8 cellular contexts compared by ENCODE assay signal in the genomic region with DNA sequence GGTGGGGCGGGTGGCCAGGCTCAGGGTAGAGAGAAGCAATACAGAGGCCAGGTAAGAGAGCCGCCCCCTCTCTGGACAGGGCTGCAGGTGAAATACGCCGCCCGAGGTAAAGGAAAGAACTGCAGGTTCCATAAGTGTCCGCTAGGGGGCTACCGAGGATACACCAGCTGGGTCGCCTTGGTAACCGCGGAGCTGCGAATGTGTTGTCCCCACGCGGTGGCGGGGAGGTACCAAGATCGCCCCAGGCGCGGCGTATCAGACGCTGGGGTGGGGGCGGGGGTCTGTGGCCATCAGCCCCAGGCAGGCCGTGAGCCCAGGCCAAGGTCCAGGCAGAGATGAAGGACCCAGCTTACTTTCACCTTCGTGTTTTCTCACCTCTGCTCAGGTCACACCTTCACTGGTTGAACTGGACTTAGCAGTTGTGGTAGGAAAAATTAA. TPM values are rescaled to one million over a fixed set of nuclear protein-coding genes. Genes with fewer than 3 reads are reported as not detected.
A peak's percentile ranks its signal among the peaks of the same experiment; 100 is the strongest.
DNase-seq lines count a peak whose midpoint lies in the region; ATAC-seq and TF ChIP-seq lines count a peak whose summit lies in the region.

No MANE protein-coding gene starts in this region.

- peaks cover 14% of the 10 kb centered on the region for H3K4me1 Mint-ChIP-seq in activated B cell treated with CpG ODN at 0.5 μM for 24 hours

- BruUV-seq in mammary epithelial cell (replicated peaks; lab: Mats Ljungman, UMichigan): TSS peak; percentile 88

- POLR2A ChIA-PET in activated B cell treated with CpG ODN at 0.5 μM for 24 hours (lab: Charles Lee): interaction anchor here (0.6 to 1.3 kb wide), 3 partner anchors 10 to 612 kb away, joined by 3 read pairs; a partner anchor contains a TSS

- peak overlapping the region; percentile 52 for H3K4me3 Mint-ChIP-seq in activated B cell treated with CpG ODN at 0.5 μM for 24 hours

- no peak for TF ChIP-seq POLR2A in GM18505 (IDR thresholded peaks at IDR 0.05; ENCODE audit: borderline replicate concordance, extremely low read depth, insufficient read depth, insufficient read length)

- in situ Hi-C loops in mammary epithelial cell (cut with MboI; ENCODE audit: low sequenced_read_pairs in 2 of 2): loop anchor here (10.0 to 25.0 kb wide), 2 partner anchors 133 to 284 kb away; no protein-coding TSS in a partner anchor

- dilution Hi-C loops in mammary epithelial cell (cut with HindIII; ENCODE audit: low sequenced_read_pairs): loop anchor here (5.0 kb wide), 2 partner anchors 78 to 107 kb away; no protein-coding TSS in a partner anchor

- peak overlapping the region; percentile 12 for H3K27ac Mint-ChIP-seq in activated B cell treated with CpG ODN at 0.5 μM for 24 hours

- no peaks in the 10 kb centered on the region for H3K36me3 ChIP-seq in mammary epithelial cell (ENCODE audit: insufficient read depth, low read length)

- no peaks in the 10 kb centered on the region for H3K36me3 Mint-ChIP-seq in activated B cell treated with CpG ODN at 0.5 μM for 24 hours (ENCODE audit: low read depth)

- peak overlapping the region; percentile 87 for H3K4me2 ChIP-seq in mammary epithelial cell (ENCODE audit: insufficient read depth, low read depth, low read length)

- H3K79me2 ChIP-seq in mammary epithelial cell (ENCODE audit: insufficient read depth, low read length): no peaks in the 10 kb centered on the region

- H2AFZ ChIP-seq in mammary epithelial cell (ENCODE audit: low read depth, low read length): peak overlapping the region; percentile 63

- H3K4me1 ChIP-seq in mammary epithelial cell (ENCODE audit: insufficient read depth, low read length): peaks cover 4% of the 10 kb centered on the region

- H3K9me3 ChIP-seq in mammary epithelial cell (replicated peaks; ENCODE audit: insufficient read depth, low read length): no peaks in the 10 kb centered on the region

- TF ChIP-seq CTCF in 22Rv1 (IDR thresholded peaks at IDR 0.05) (peak; percentile 99), activated B cell treated with CpG ODN at 0.5 μM for 24 hours (IDR thresholded peaks at IDR 0.05) (peak; percentile 77), mammary epithelial cell (conservative IDR thresholded peaks at IDR 0.05 in 1 of 2, IDR thresholded peaks at IDR 0.05 in 1 of 2; ENCODE audit: extremely low read depth in 1 of 2, insufficient read depth in 1 of 2, low read depth in 1 of 2, low read length in 2 of 2) (peak; percentile 98 to 99)

- peak; percentile 79 for ATAC-seq in GM18505 (IDR thresholded peaks at IDR 0.05; ENCODE audit: unreplicated experiment)
- ATAC-seq in HG03175 (IDR thresholded peaks at IDR 0.05; ENCODE audit: unreplicated experiment): peak; percentile 91
- ATAC-seq in activated B cell treated with CpG ODN at 0.5 μM for 24 hours (ENCODE audit: low read depth): peak; percentile 98

- peak overlapping the region; percentile 43 for H3K9ac ChIP-seq in mammary epithelial cell (ENCODE audit: insufficient read depth, low read length)

- no peaks in the 10 kb centered on the region for H3K27me3 Mint-ChIP-seq in activated B cell treated with CpG ODN at 0.5 μM for 24 hours

- CTCF ChIA-PET in activated B cell treated with CpG ODN at 0.5 μM for 24 hours (lab: Charles Lee) (interaction anchor here (0.6 to 2.1 kb wide), 21 partner anchors 9 to 765 kb away, joined by 3 to 14 read pairs (median 3); a partner anchor contains a TSS), mammary epithelial cell (lab: Charles Lee; ENCODE audit: low non-redundant PET) (interaction anchor here (0.6 to 0.8 kb wide), 6 partner anchors 9 to 780 kb away, joined by 3 to 10 read pairs (median 5); no protein-coding TSS in a partner anchor)

- DNase-seq in NCI-H345 treated with DMSO at 0.1 percent for 48 hours (lab: John Stamatoyannopoulos, UW; ENCODE audit: unreplicated experiment) (peak; percentile 52), activated B cell treated with CpG ODN at 0.5 μM for 24 hours (peak; percentile 69), mammary epithelial cell (peak; percentile 69), islet precursor cell (peak; percentile 94)
- DNase-seq in stimulated activated CD4-positive, alpha-beta T cell treated with anti-CD3 and anti-CD28 coated beads, Interleukin-15, amount 100 ng/mL, for 48 hours (ENCODE audit: low read depth in 2 of 2): peak; percentile 72 to 82

- peak overlapping the region; percentile 8 to 25 (median 23) for H3K4me3 ChIP-seq in mammary epithelial cell (replicated peaks in 1 of 3; ENCODE audit: insufficient read depth in 1 of 3, low read depth in 2 of 3, low read length in 3 of 3)

- 6% methylated on average over 9 of the region's 22 CpGs for WGBS in mammary epithelial cell (ENCODE audit: low coverage, missing lambda C conversion rate)

- intact Hi-C loops in activated B cell treated with CpG ODN at 0.5 μM for 24 hours (cut with micrococcal nuclease): loop anchor here (1.0 to 5.0 kb wide), 4 partner anchors 10 to 273 kb away; a partner anchor contains a TSS
- intact Hi-C loops in mammary epithelial cell (cut with micrococcal nuclease): no loop called here

- H3K27ac ChIP-seq in 22Rv1 (no peak overlapping the region), mammary epithelial cell (ENCODE audit: insufficient read depth, low read depth, low read length) (no peak overlapping the region)

- no peaks in the 10 kb centered on the region for H4K20me1 ChIP-seq in mammary epithelial cell (ENCODE audit: insufficient read depth, low read length)

- no peaks in the 10 kb centered on the region for H3K27me3 ChIP-seq in mammary epithelial cell (ENCODE audit: insufficient read depth, low read length)

- H3K9me3 Mint-ChIP-seq in activated B cell treated with CpG ODN at 0.5 μM for 24 hours: no peaks in the 10 kb centered on the region

RNA-seq across cellular contexts. Expression of a gene that starts 18.4 kb away (rescaled TPM):
- total RNA-seq in activated B cell treated with CpG ODN at 0.5 μM for 24 hours (18.8 and 25.1 TPM in 2 replicates), mammary epithelial cell (10 to 100 TPM; 26.8 to 43.0 TPM)
- 13.5 TPM for polyA plus RNA-seq in mammary epithelial cell
- 13.7 TPM for polyA minus RNA-seq in mammary epithelial cell
